Comparison of ENCODE assay signal across 19 cellular contexts in genomic region chr5:159668556-159668955, GRCh38.
DNase-seq lines count a peak whose midpoint lies in the region; ATAC-seq and TF ChIP-seq lines count a peak whose summit lies in the region.
"Had no signal": no experiment of that assay in that cellular context is flagged by ENCODE, and none has a peak within 500 bp of the region (broad histone marks: within the 10 kb centered on the region; RNA-seq: fewer than 3 reads in every experiment).

No MANE protein-coding gene starts in this region.

- CTCF ChIA-PET in activated CD8-positive, alpha-beta T cell treated with anti-CD3 and anti-CD28 coated beads, Interleukin-2, amount 10 ng/mL, durations not matched to agents 7 days and 5 days (lab: Charles Lee): no interaction called here
- CTCF ChIA-PET in activated CD8-positive, alpha-beta T cell treated with anti-CD3 and anti-CD28 coated beads for 36 hours (lab: Charles Lee): no interaction called here

- WGBS in esophagus muscularis mucosa: 66% methylated on average over 3 of the region's 3 CpGs
- WGBS in gastroesophageal sphincter (ENCODE audit: low coverage in 1 of 2), 2 donors: 47 to 52% methylated on average over 3 of the region's 3 CpGs

- DNase-seq in activated CD8-positive, alpha-beta T cell treated with anti-CD3 and anti-CD28 coated beads, Interleukin-2, amount 10 ng/mL, durations not matched to agents 7 days and 5 days: peak; percentile 21
- DNase-seq in activated CD8-positive, alpha-beta T cell treated with anti-CD3 and anti-CD28 coated beads for 36 hours: no peak
- DNase-seq in Jurkat, Clone E6-1 (ENCODE audit: low read depth, low spot score): peak; percentile 1
- DNase-seq in esophagus muscularis mucosa (ENCODE audit: extremely low spot score): peak; percentile 82
- DNase-seq in activated T-cell treated with anti-CD3 and anti-CD28 coated beads, Interleukin-2, amount 50 U/mL, for 24 hours: no peak
- DNase-seq: 8988T; ACHN; BE2C; C1 segment of cervical spinal cord; Calu3; CD4-positive, alpha-beta memory T cell; CD4-positive, CD25-positive, alpha-beta regulatory T cell; COR-L47; DMS79 treated with DMSO at 0.1 percent for 48 hours; GF-D8 had no signal

- intact Hi-C loops in activated CD8-positive, alpha-beta T cell treated with anti-CD3 and anti-CD28 coated beads for 36 hours (cut with micrococcal nuclease): no loop called here
- intact Hi-C loops in esophagus muscularis mucosa (cut with DNase I): no loop called here

- no peak for TF ChIP-seq CTCF in activated CD8-positive, alpha-beta T cell treated with anti-CD3 and anti-CD28 coated beads for 36 hours (IDR thresholded peaks at IDR 0.05)
- no peak for TF ChIP-seq CTCF in esophagus muscularis mucosa (IDR thresholded peaks at IDR 0.05)
- no peak for TF ChIP-seq CTCF in gastroesophageal sphincter (IDR thresholded peaks at IDR 0.05)

- H3K36me3 Mint-ChIP-seq in activated CD8-positive, alpha-beta T cell treated with anti-CD3 and anti-CD28 coated beads, Interleukin-2, amount 10 ng/mL, durations not matched to agents 7 days and 5 days (ENCODE audit: low read depth): no peaks in the 10 kb centered on the region
- no peaks in the 10 kb centered on the region for H3K36me3 Mint-ChIP-seq in activated CD8-positive, alpha-beta T cell treated with anti-CD3 and anti-CD28 coated beads for 36 hours (ENCODE audit: low read depth)
- H3K36me3 Mint-ChIP-seq in activated T-cell treated with anti-CD3 and anti-CD28 coated beads, Interleukin-2, amount 50 U/mL, for 24 hours (ENCODE audit: low read depth): no peaks in the 10 kb centered on the region
- H3K36me3 Mint-ChIP-seq: CD14-positive monocyte; CD4-positive, alpha-beta memory T cell; CD4-positive, CD25-positive, alpha-beta regulatory T cell had no signal

- H3K27me3 ChIP-seq in esophagus muscularis mucosa (no peaks in the 10 kb centered on the region), gastroesophageal sphincter (no peaks in the 10 kb centered on the region)
- H3K27me3 ChIP-seq: BE2C, BLaER1 had no signal

- POLR2A ChIA-PET in activated CD8-positive, alpha-beta T cell treated with anti-CD3 and anti-CD28 coated beads, Interleukin-2, amount 10 ng/mL, durations not matched to agents 7 days and 5 days (lab: Charles Lee): no interaction called here
- POLR2A ChIA-PET in activated CD8-positive, alpha-beta T cell treated with anti-CD3 and anti-CD28 coated beads for 36 hours (lab: Charles Lee): no interaction called here

- H3K27me3 Mint-ChIP-seq in activated CD8-positive, alpha-beta T cell treated with anti-CD3 and anti-CD28 coated beads, Interleukin-2, amount 10 ng/mL, durations not matched to agents 7 days and 5 days (ENCODE audit: low read depth): peaks cover 6% of the 10 kb centered on the region
- H3K27me3 Mint-ChIP-seq in activated CD8-positive, alpha-beta T cell treated with anti-CD3 and anti-CD28 coated beads for 36 hours: peaks cover 3% of the 10 kb centered on the region
- H3K27me3 Mint-ChIP-seq in activated T-cell treated with anti-CD3 and anti-CD28 coated beads, Interleukin-2, amount 50 U/mL, for 24 hours: no peaks in the 10 kb centered on the region
- H3K27me3 Mint-ChIP-seq: CD4-positive, CD25-positive, alpha-beta regulatory T cell had no signal

- H3K4me3 ChIP-seq in Jurkat, Clone E6-1 (ENCODE audit: low read length): no peak overlapping the region
- no peak overlapping the region for H3K4me3 ChIP-seq in esophagus muscularis mucosa
- H3K4me3 ChIP-seq in gastroesophageal sphincter: no peak overlapping the region
- H3K4me3 ChIP-seq: BLaER1 had no signal

- peaks cover 7% of the 10 kb centered on the region for H3K4me1 Mint-ChIP-seq in activated CD8-positive, alpha-beta T cell treated with anti-CD3 and anti-CD28 coated beads, Interleukin-2, amount 10 ng/mL, durations not matched to agents 7 days and 5 days (ENCODE audit: low read depth)
- H3K4me1 Mint-ChIP-seq in activated CD8-positive, alpha-beta T cell treated with anti-CD3 and anti-CD28 coated beads for 36 hours (ENCODE audit: low read depth): no peaks in the 10 kb centered on the region
- H3K4me1 Mint-ChIP-seq in activated T-cell treated with anti-CD3 and anti-CD28 coated beads, Interleukin-2, amount 50 U/mL, for 24 hours (ENCODE audit: low read depth): peaks cover under 1% of the 10 kb centered on the region
- H3K4me1 Mint-ChIP-seq: CD14-positive monocyte; CD4-positive, CD25-positive, alpha-beta regulatory T cell had no signal

- H3K27ac Mint-ChIP-seq in activated CD8-positive, alpha-beta T cell treated with anti-CD3 and anti-CD28 coated beads, Interleukin-2, amount 10 ng/mL, durations not matched to agents 7 days and 5 days: no peak overlapping the region
- H3K27ac Mint-ChIP-seq in activated CD8-positive, alpha-beta T cell treated with anti-CD3 and anti-CD28 coated beads for 36 hours: no peak overlapping the region
- no peak overlapping the region for H3K27ac Mint-ChIP-seq in activated T-cell treated with anti-CD3 and anti-CD28 coated beads, Interleukin-2, amount 50 U/mL, for 24 hours
- H3K27ac Mint-ChIP-seq: CD14-positive monocyte; CD4-positive, alpha-beta memory T cell; CD4-positive, CD25-positive, alpha-beta regulatory T cell had no signal

- H3K4me1 ChIP-seq in esophagus muscularis mucosa (no peaks in the 10 kb centered on the region), gastroesophageal sphincter (no peaks in the 10 kb centered on the region)
- H3K4me1 ChIP-seq: BE2C, BLaER1 had no signal

- peaks cover 0 to 9% (median 4%) of the 10 kb centered on the region in 4 donors for H3K9me3 ChIP-seq in esophagus muscularis mucosa
- H3K9me3 ChIP-seq in gastroesophageal sphincter: peaks cover 0 to 16% (median 0%) of the 10 kb centered on the region in 3 donors
- H3K9me3 ChIP-seq: BE2C, BLaER1 had no signal

- H3K4me3 Mint-ChIP-seq in activated CD8-positive, alpha-beta T cell treated with anti-CD3 and anti-CD28 coated beads, Interleukin-2, amount 10 ng/mL, durations not matched to agents 7 days and 5 days: no peak overlapping the region
- H3K4me3 Mint-ChIP-seq in activated CD8-positive, alpha-beta T cell treated with anti-CD3 and anti-CD28 coated beads for 36 hours: no peak overlapping the region
- H3K4me3 Mint-ChIP-seq in activated T-cell treated with anti-CD3 and anti-CD28 coated beads, Interleukin-2, amount 50 U/mL, for 24 hours: no peak overlapping the region
- H3K4me3 Mint-ChIP-seq: CD14-positive monocyte; CD4-positive, alpha-beta memory T cell; CD4-positive, CD25-positive, alpha-beta regulatory T cell had no signal

- no peaks in the 10 kb centered on the region for H3K9me3 Mint-ChIP-seq in activated CD8-positive, alpha-beta T cell treated with anti-CD3 and anti-CD28 coated beads, Interleukin-2, amount 10 ng/mL, durations not matched to agents 7 days and 5 days (ENCODE audit: insufficient read depth)
- H3K9me3 Mint-ChIP-seq in activated CD8-positive, alpha-beta T cell treated with anti-CD3 and anti-CD28 coated beads for 36 hours: peaks cover 9% of the 10 kb centered on the region
- H3K9me3 Mint-ChIP-seq in activated T-cell treated with anti-CD3 and anti-CD28 coated beads, Interleukin-2, amount 50 U/mL, for 24 hours: peaks cover 16% of the 10 kb centered on the region

- H3K36me3 ChIP-seq in esophagus muscularis mucosa (no peaks in the 10 kb centered on the region), gastroesophageal sphincter (no peaks in the 10 kb centered on the region)
- H3K36me3 ChIP-seq: BE2C, BLaER1 had no signal

- TF ChIP-seq EP300 in esophagus muscularis mucosa (IDR thresholded peaks at IDR 0.05) (no peak), gastroesophageal sphincter (IDR thresholded peaks at IDR 0.05) (no peak)

- ATAC-seq in activated CD8-positive, alpha-beta T cell treated with anti-CD3 and anti-CD28 coated beads, Interleukin-2, amount 10 ng/mL, durations not matched to agents 7 days and 5 days: no peak
- ATAC-seq in activated CD8-positive, alpha-beta T cell treated with anti-CD3 and anti-CD28 coated beads for 36 hours: no peak
- ATAC-seq in gastroesophageal sphincter (no peak), GM21717 (IDR thresholded peaks at IDR 0.05; ENCODE audit: unreplicated experiment) (no peak)

- no peak overlapping the region for H3K27ac ChIP-seq in esophagus muscularis mucosa (replicated peaks in 1 of 4)
- H3K27ac ChIP-seq in gastroesophageal sphincter: no peak overlapping the region
- H3K27ac ChIP-seq: BLaER1 had no signal

- no peak for TF ChIP-seq POLR2A in esophagus muscularis mucosa (IDR thresholded peaks at IDR 0.05; ENCODE audit: low read depth)
- no peak for TF ChIP-seq POLR2A in gastroesophageal sphincter (IDR thresholded peaks at IDR 0.05)

Comparison
In these comparisons a context has a peak if more than half of its experiments do, and no peak if none do; other contexts are left out.
1. DNase-seq: peak in activated CD8-positive, alpha-beta T cell treated with anti-CD3 and anti-CD28 coated beads, Interleukin-2, amount 10 ng/mL, durations not matched to agents 7 days and 5 days (single experiment), Jurkat, Clone E6-1 (single experiment) and esophagus muscularis mucosa (single experiment); none in activated CD8-positive, alpha-beta T cell treated with anti-CD3 and anti-CD28 coated beads for 36 hours (single experiment) and activated T-cell treated with anti-CD3 and anti-CD28 coated beads, Interleukin-2, amount 50 U/mL, for 24 hours (single experiment).